ENCODE assay signal across 23 cellular contexts in genomic region chr6:115575298-115575697, GRCh38.
"Had no signal": no experiment of that assay in that cellular context is flagged by ENCODE, and none has a peak within 500 bp of the region (broad histone marks: within the 10 kb centered on the region; RNA-seq: fewer than 3 reads in every experiment).

No MANE protein-coding gene starts in this region.

- H3K27ac ChIP-seq: colonic mucosa, coronary artery, dorsolateral prefrontal cortex, epithelial cell of prostate, esophagus muscularis mucosa, esophagus squamous epithelium, foreskin keratinocyte, gastrocnemius medialis, gastroesophageal sphincter, heart left ventricle had no signal

- DNase-seq: colonic mucosa; cortex of kidney; dermis blood vessel endothelial cell; dorsolateral prefrontal cortex; effector CD4-positive, alpha-beta T cell; effector CD8-positive, alpha-beta T cell; effector memory CD4-positive, alpha-beta T cell; effector memory CD8-positive, alpha-beta T cell; endodermal cell; erythroblast; esophagus squamous epithelium; foreskin fibroblast; foreskin keratinocyte; foreskin melanocyte; gastrocnemius medialis; glutamatergic neuron; head of caudate nucleus; heart left ventricle had no signal

- H3K27me3 ChIP-seq: colonic mucosa, dorsolateral prefrontal cortex, esophagus muscularis mucosa, esophagus squamous epithelium, foreskin keratinocyte, gastrocnemius medialis, gastroesophageal sphincter, heart left ventricle had no signal

- H3K36me3 ChIP-seq: colonic mucosa, esophagus muscularis mucosa, esophagus squamous epithelium, gastrocnemius medialis, gastroesophageal sphincter, heart left ventricle had no signal

- H3K4me3 ChIP-seq: colonic mucosa, coronary artery, dorsolateral prefrontal cortex, esophagus muscularis mucosa, esophagus squamous epithelium, gastrocnemius medialis, gastroesophageal sphincter, heart left ventricle had no signal

- H3K4me1 ChIP-seq: colonic mucosa, esophagus squamous epithelium, foreskin keratinocyte, gastrocnemius medialis, gastroesophageal sphincter, heart left ventricle had no signal

- ATAC-seq: effector memory CD8-positive, alpha-beta T cell; esophagus mucosa; foreskin keratinocyte; gastrocnemius medialis; gastroesophageal sphincter; heart left ventricle had no signal

- H3K9me3 ChIP-seq: colonic mucosa, esophagus muscularis mucosa, esophagus squamous epithelium, gastrocnemius medialis, gastroesophageal sphincter, heart left ventricle had no signal
